ENCODE assay signal across 9 cellular contexts in genomic region chr12:46131729-46132128, GRCh38.
DNase-seq lines count a peak whose midpoint lies in the region; ATAC-seq and TF ChIP-seq lines count a peak whose summit lies in the region.
"Had no signal": no experiment of that assay in that cellular context is flagged by ENCODE, and none has a peak within 500 bp of the region (broad histone marks: within the 10 kb centered on the region; RNA-seq: fewer than 3 reads in every experiment).

No MANE protein-coding gene starts in this region.

- H3K4me1 ChIP-seq in left lung = no peaks in the 10 kb centered on the region

- ATAC-seq in left lung (peak; percentile 42), HG02852 (IDR thresholded peaks at IDR 0.05; ENCODE audit: unreplicated experiment) (no peak), GM18498 (IDR thresholded peaks at IDR 0.05; ENCODE audit: unreplicated experiment) (no peak)
- ATAC-seq: activated CD8-positive, alpha-beta T cell treated with anti-CD3 and anti-CD28 coated beads, Interleukin-2, amount 10 ng/mL, durations not matched to agents 7 days and 5 days had no signal

- no peak for TF ChIP-seq CTCF in left lung (IDR thresholded peaks at IDR 0.05)

- H3K27me3 ChIP-seq in left lung = no peaks in the 10 kb centered on the region

- H3K9me3 ChIP-seq in left lung = no peaks in the 10 kb centered on the region

- intact Hi-C loops in left lung (cut with DNase I) = no loop called here

- H3K36me3 ChIP-seq in left lung = no peaks in the 10 kb centered on the region

- no peak overlapping the region for H3K27ac ChIP-seq in left lung

- DNase-seq in ELF-1 (ENCODE audit: low read depth, low spot score) = peak; percentile 16
- peak; percentile 6 for DNase-seq in Kasumi-1 (lab: John Stamatoyannopoulos, UW)
- peak; percentile 16 for DNase-seq in cerebellar cortex (ENCODE audit: low spot score)
- DNase-seq in left lung = no peak
- no peak for DNase-seq in NCI-H2029 (lab: John Stamatoyannopoulos, UW)
- no peak for DNase-seq in DMS53 (lab: John Stamatoyannopoulos, UW)
- DNase-seq: activated CD8-positive, alpha-beta T cell treated with anti-CD3 and anti-CD28 coated beads, Interleukin-2, amount 10 ng/mL, durations not matched to agents 7 days and 5 days had no signal

- no peak overlapping the region for H3K4me3 ChIP-seq in left lung

Comparison
In these comparisons a context has a peak if more than half of its experiments do, and no peak if none do; other contexts are left out.
1. DNase-seq: peak in ELF-1 (single experiment), Kasumi-1 (2 of 2) and cerebellar cortex (single experiment); none in left lung (0 of 2), NCI-H2029 (single experiment) and DMS53 (single experiment).